In the genomic region with DNA sequence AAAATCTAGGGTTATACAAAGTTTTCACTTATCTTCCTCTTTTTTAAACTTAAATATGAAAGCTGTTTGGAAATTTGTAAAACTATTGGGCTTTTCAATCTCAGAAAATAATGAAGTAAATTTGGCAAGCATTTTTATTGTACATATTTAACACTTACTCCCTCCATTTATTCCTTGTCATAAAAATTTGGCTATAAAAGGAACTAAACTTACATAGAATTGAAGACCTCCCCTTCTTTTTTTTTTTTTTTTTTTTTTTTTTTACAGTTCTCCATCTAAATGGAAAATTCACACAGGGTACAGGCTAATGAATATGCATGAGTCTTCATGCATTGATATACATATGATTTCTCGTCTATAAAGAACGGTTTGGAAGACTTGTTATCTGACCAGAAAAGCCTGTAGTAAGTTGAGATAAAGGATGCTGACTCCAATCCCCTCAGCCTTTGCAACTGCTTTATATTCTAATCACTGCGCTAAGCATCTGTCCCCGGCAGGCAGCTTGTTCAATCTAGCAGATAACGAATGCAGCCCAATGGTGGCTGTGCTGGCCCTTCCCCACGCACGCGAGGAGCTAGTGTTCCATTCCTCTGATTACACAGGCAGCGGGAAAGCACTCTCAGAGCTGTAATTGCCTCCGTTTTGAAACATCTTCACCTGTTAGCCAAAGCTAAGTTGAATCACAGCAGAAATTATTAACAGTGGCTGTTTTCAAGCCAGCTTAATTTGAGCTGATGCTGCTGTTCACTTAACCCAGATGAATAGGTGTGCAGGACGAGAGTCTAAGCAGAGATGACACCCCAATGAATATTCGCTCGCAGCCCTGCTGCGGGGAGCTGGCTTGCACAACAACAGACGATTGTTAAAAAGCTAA, we compare ENCODE assay signal across 8 cellular contexts.
DNase-seq lines count a peak whose midpoint lies in the region; ATAC-seq and TF ChIP-seq lines count a peak whose summit lies in the region.

No MANE protein-coding gene starts in this region.

- H3K36me3 ChIP-seq in brain microvascular endothelial cell (replicated peaks) = no peaks in the 10 kb centered on the region
- no peaks in the 10 kb centered on the region for H3K36me3 ChIP-seq in PC-9 (ENCODE audit: low read depth)

- POLR2A ChIA-PET in PC-9 (lab: Charles Lee; ENCODE audit: unreplicated experiment) = no interaction called here

- H3K9me2 ChIP-seq in PC-9 (ENCODE audit: insufficient read depth) = no peaks in the 10 kb centered on the region

- TF ChIP-seq CTCF in GM12875 (IDR thresholded peaks at IDR 0.05; ENCODE audit: borderline replicate concordance, insufficient read depth, low read depth, low read length) (no peak), brain microvascular endothelial cell (IDR thresholded peaks at IDR 0.05; ENCODE audit: low read depth, low read length, missing control alignments) (no peak), PC-9 (conservative IDR thresholded peaks at IDR 0.05) (no peak), GM10266 (IDR thresholded peaks at IDR 0.05; ENCODE audit: control insufficient read depth, insufficient read depth, low read depth, missing control alignments) (no peak)

- BruUV-seq in PC-9 (replicated peaks; lab: Mats Ljungman, UMichigan) = no TSS peak

- H3K79me2 ChIP-seq in PC-9 (ENCODE audit: low read depth) = no peaks in the 10 kb centered on the region

- H3K4me1 Mint-ChIP-seq in IgD-negative memory B cell (peaks cover 0 to 7% (median 3%) of the 10 kb centered on the region in 3 donors), memory B cell (peaks cover 6% of the 10 kb centered on the region)

- no peaks in the 10 kb centered on the region for H3K36me3 Mint-ChIP-seq in IgD-negative memory B cell
- H3K36me3 Mint-ChIP-seq in memory B cell = no peaks in the 10 kb centered on the region

- H3K4me1 ChIP-seq in PC-9 (replicated peaks; ENCODE audit: insufficient read depth) = no peaks in the 10 kb centered on the region

- H2AFZ ChIP-seq in PC-9 = no peak overlapping the region

- H3K27ac ChIP-seq in brain microvascular endothelial cell (no peak overlapping the region), PC-9 (no peak overlapping the region)

- CTCF ChIA-PET in PC-9 (lab: Charles Lee) = no interaction called here

- DNase-seq in brain microvascular endothelial cell (no peak), memory B cell (ENCODE audit: low spot score in 2 of 2) (no peak), mucosa of gallbladder (ENCODE audit: low spot score) (no peak), PC-9 (no peak), kidney glomerular epithelial cell (lab: John Stamatoyannopoulos, UW) (no peak), GM10266 (ENCODE audit: extremely low spot score) (no peak)

- H3K9me3 ChIP-seq in PC-9 (ENCODE audit: insufficient read depth, low read depth) = no peaks in the 10 kb centered on the region

- ATAC-seq in memory B cell (ENCODE audit: low read depth) = peak; percentile 62

- no peaks in the 10 kb centered on the region for H3F3A ChIP-seq in PC-9 (ENCODE audit: insufficient read depth, low read depth)

- peak overlapping the region; percentile 36 for H3K4me3 ChIP-seq in GM12875 (ENCODE audit: low read depth, low read length)
- peak overlapping the region; percentile 37 for H3K4me3 ChIP-seq in brain microvascular endothelial cell (ENCODE audit: low read depth, low read length)
- H3K4me3 ChIP-seq in PC-9 = no peak overlapping the region

- in situ Hi-C loops in brain microvascular endothelial cell (cut with HindIII; ENCODE audit: low pct_ligation_motif_present, low sequenced_read_pairs) = no loop called here

- intact Hi-C loops in PC-9 (cut with micrococcal nuclease; ENCODE audit: unreplicated experiment) = loop anchor here (5.0 kb wide), 1 partner anchor 313 kb away; no protein-coding TSS in a partner anchor

- H3K27me3 Mint-ChIP-seq in IgD-negative memory B cell = no peaks in the 10 kb centered on the region
- no peaks in the 10 kb centered on the region for H3K27me3 Mint-ChIP-seq in memory B cell

- no peaks in the 10 kb centered on the region for H3K27me3 ChIP-seq in brain microvascular endothelial cell (replicated peaks)
- H3K27me3 ChIP-seq in PC-9 (ENCODE audit: insufficient read depth, low read depth) = no peaks in the 10 kb centered on the region

- no peaks in the 10 kb centered on the region for H3K9me3 Mint-ChIP-seq in IgD-negative memory B cell
- no peaks in the 10 kb centered on the region for H3K9me3 Mint-ChIP-seq in memory B cell

- H4K20me1 ChIP-seq in PC-9 (ENCODE audit: insufficient read depth) = no peaks in the 10 kb centered on the region

- H3K4me3 Mint-ChIP-seq in IgD-negative memory B cell = peak overlapping the region in 3 of 4 donors; percentile 58 to 83 (median 59)
- H3K4me3 Mint-ChIP-seq in memory B cell = peak overlapping the region; percentile 81

- H3K27ac Mint-ChIP-seq in IgD-negative memory B cell (no peak overlapping the region), memory B cell (peak overlapping the region; percentile 62)

- no peak overlapping the region for H3K4me2 ChIP-seq in PC-9
